ENCODE assay signal across 14 cellular contexts in the genomic region with DNA sequence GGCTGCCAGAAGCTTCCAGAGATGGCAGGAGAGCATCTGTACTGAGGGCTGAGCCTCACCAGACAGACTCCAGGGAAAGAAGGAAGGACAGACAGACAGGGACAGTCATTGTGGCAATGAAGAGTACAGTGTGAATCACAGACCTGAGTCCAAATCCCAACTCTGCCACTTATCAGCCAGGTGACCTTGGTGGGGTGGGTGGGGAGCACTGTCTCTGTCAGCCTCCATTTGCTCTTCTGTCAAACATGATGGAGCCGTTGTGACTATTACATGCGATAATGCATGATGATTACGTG.
DNase-seq lines count a peak whose midpoint lies in the region; ATAC-seq, FAIRE-seq and TF ChIP-seq lines count a peak whose summit lies in the region.
"Had no signal": no experiment of that assay in that cellular context is flagged by ENCODE, and none has a peak within 500 bp of the region (broad histone marks: within the 10 kb centered on the region; RNA-seq: fewer than 3 reads in every experiment).

No MANE protein-coding gene starts in this region.

- H3K14ac ChIP-seq in neuronal stem cell (ENCODE audit: low read length) = no peak overlapping the region

- H3K23ac ChIP-seq in neuronal stem cell (ENCODE audit: low read depth, low read length, poor library complexity) = no peak overlapping the region

- no peak for TF ChIP-seq POLR2A in GM12878 (IDR thresholded peaks at IDR 0.05; ENCODE audit: low read depth, low read length)

- H2AFZ ChIP-seq in GM12878 (ENCODE audit: control insufficient read depth, low read depth, low read length) (0 out of 2 replicates have a peak overlapping the region, but pooled peaks have one; percentile 7), neuronal stem cell (ENCODE audit: low read length) (no peak overlapping the region)

- no peak overlapping the region for H2BK5ac ChIP-seq in neuronal stem cell (ENCODE audit: low read length)

- H2AK5ac ChIP-seq in neuronal stem cell (ENCODE audit: low read depth, low read length) = no peak overlapping the region

- H3K4me2 ChIP-seq in GM12878 (ENCODE audit: control insufficient read depth, insufficient read depth) (no peak overlapping the region; the same call in 1 of the 2 replicates), neuronal stem cell (ENCODE audit: insufficient read depth, low read length, poor library complexity, severe bottlenecking) (no peak overlapping the region)
- H3K4me2 ChIP-seq: BLaER1 had no signal

- TF ChIP-seq CTCF in GM12878 (IDR thresholded peaks at IDR 0.05 in 2 of 3, conservative IDR thresholded peaks at IDR 0.05 in 1 of 3; ENCODE audit: control insufficient read depth in 2 of 3, extremely low read depth in 1 of 3, insufficient read depth in 1 of 3, low read depth in 3 of 3, low read length in 3 of 3) = no peak
- TF ChIP-seq CTCF in BE2C (IDR thresholded peaks at IDR 0.05; ENCODE audit: low read depth, low read length) = no peak

- no peak for FAIRE-seq in GM12878 (lab: Jason Lieb, UNC)
- FAIRE-seq in HTR-8/SVneo (lab: Jason Lieb, UNC) = no peak
- FAIRE-seq: GM18507 had no signal

- H3K4ac ChIP-seq in neuronal stem cell (ENCODE audit: low read length) = no peak overlapping the region

- WGBS in GM12878 (ENCODE audit: insufficient coverage, insufficient replicate concordance, low lambda C conversion rate, missing lambda C conversion rate) = 84% methylated on average over 3 of the region's 3 CpGs
- no CpG with 5 or more reads among the region's 3 CpGs for whole genome bisulfite sequencing in neuronal stem cell (ENCODE audit: extremely low coverage in 2 of 2, insufficient read length in 2 of 2, insufficient replicate concordance in 1 of 2), 2 donors

- CTCF ChIA-PET in GM12878 (lab: Yijun Ruan, JAX) = interaction anchor here (1.1 kb wide), 1 partner anchor 232 kb away, joined by 3 read pairs; no protein-coding TSS in a partner anchor

- no peak overlapping the region for H3K18ac ChIP-seq in neuronal stem cell (ENCODE audit: low read length)

- H2BK12ac ChIP-seq in neuronal stem cell (ENCODE audit: low read length) = no peak overlapping the region

- no peak overlapping the region for H3K27ac ChIP-seq in GM12878 (ENCODE audit: control insufficient read depth, insufficient read depth)
- no peak overlapping the region for H3K27ac ChIP-seq in neuronal stem cell (replicated peaks; ENCODE audit: low read length)
- H3K27ac ChIP-seq: 22Rv1, BLaER1 had no signal

- POLR2A ChIA-PET in GM12878 (lab: Charles Lee) = interaction anchor here (0.6 to 1.1 kb wide), 2 partner anchors 125 to 158 kb away, joined by 4 to 5 read pairs; no protein-coding TSS in a partner anchor

- no peak for TF ChIP-seq EP300 in GM12878 (IDR thresholded peaks at IDR 0.05; ENCODE audit: borderline replicate concordance in 1 of 2, control insufficient read depth in 1 of 2, low read depth in 2 of 2, low read length in 2 of 2)

- no peaks in the 10 kb centered on the region for H3K27me3 ChIP-seq in GM12878 (replicated peaks in 1 of 2; ENCODE audit: control insufficient read depth in 2 of 2, insufficient read depth in 2 of 2, low read length in 1 of 2)
- H3K27me3 ChIP-seq in neuronal stem cell (ENCODE audit: control insufficient read depth in 3 of 3, insufficient read depth in 3 of 3, low read depth in 1 of 3, low read length in 3 of 3) = peaks cover 0 to 2% (median 0%) of the 10 kb centered on the region in 3 experiments
- no peaks in the 10 kb centered on the region for H3K27me3 ChIP-seq in BE2C
- H3K27me3 ChIP-seq: BLaER1 had no signal

- BruUV-seq in GM12878 (replicated peaks; lab: Mats Ljungman, UMichigan) = no TSS peak

- in situ Hi-C loops in GM12878 (cut with MboI) = no loop called here

- SMC1A ChIA-PET in GM12878 (lab: Charles Lee; ENCODE audit: uncharacterized antibody, unreplicated experiment) = interaction anchor here (1.0 to 2.3 kb wide), 5 partner anchors 10 to 171 kb away, joined by 3 to 8 read pairs (median 5); no protein-coding TSS in a partner anchor

- peak; percentile 4; the same call in 2 of the 3 replicates for ATAC-seq in GM12878

- H3K9ac ChIP-seq in GM12878 (ENCODE audit: control insufficient read depth, insufficient read depth, low read length) = no peak overlapping the region
- H3K9ac ChIP-seq in neuronal stem cell (ENCODE audit: low read depth, low read length, poor library complexity) = peak overlapping the region; percentile 65
- H3K9ac ChIP-seq: BLaER1 had no signal

- no peak overlapping the region for H3K4me3 ChIP-seq in GM12878
- no peak overlapping the region for H3K4me3 ChIP-seq in neuronal stem cell (ENCODE audit: low read length in 2 of 2)
- H3K4me3 ChIP-seq in BE2C (ENCODE audit: low read depth, low read length) = no peak overlapping the region
- H3K4me3 ChIP-seq: BLaER1 had no signal

- peak; percentile 26 for DNase-seq in activated CD8-positive, alpha-beta memory T cell treated with anti-CD3 and anti-CD28 coated beads for 24 hours
- DNase-seq in activated CD8-positive, alpha-beta memory T cell treated with anti-CD3 and anti-CD28 coated beads, Interleukin-2, amount 50 U/mL, for 4 hours = no peak
- no peak for DNase-seq in GM12878 (ENCODE audit: low read depth, low spot score)
- no peak for DNase-seq in neuronal stem cell (ENCODE audit: low spot score)
- no peak for DNase-seq in HTR-8/SVneo (ENCODE audit: insufficient read length, low spot score)
- DNase-seq in KG1 (lab: John Stamatoyannopoulos, UW) = no peak
- DNase-seq in BE2C = no peak
- DNase-seq: Calu3; CD4-positive, alpha-beta T cell; DMS 273 treated with DMSO at 0.1 percent for 48 hours; GOT3 had no signal

- no peaks in the 10 kb centered on the region for H4K20me1 ChIP-seq in GM12878 (ENCODE audit: control insufficient read depth, insufficient read depth)
- H4K20me1 ChIP-seq: BLaER1 had no signal

- no peaks in the 10 kb centered on the region for H3K79me2 ChIP-seq in GM12878 (ENCODE audit: control insufficient read depth, insufficient read depth, low read length)

- H3K36me3 ChIP-seq in GM12878 (ENCODE audit: control insufficient read depth in 2 of 2, insufficient read depth in 2 of 2, low read length in 1 of 2) (no peaks in the 10 kb centered on the region), neuronal stem cell (replicated peaks in 1 of 2; ENCODE audit: control insufficient read depth in 2 of 2, insufficient read depth in 2 of 2, low read length in 2 of 2) (no peaks in the 10 kb centered on the region), BE2C (no peaks in the 10 kb centered on the region)
- H3K36me3 ChIP-seq: BLaER1 had no signal

- intact Hi-C loops in GM12878 (cut with micrococcal nuclease; ENCODE audit: unreplicated experiment) = no loop called here

- no peak for TF ChIP-seq RAD21 in GM12878 (IDR thresholded peaks at IDR 0.05; ENCODE audit: insufficient read depth, low read depth, low read length)

- H4K8ac ChIP-seq in neuronal stem cell (ENCODE audit: low read depth, low read length) = no peak overlapping the region

- H2BK15ac ChIP-seq in neuronal stem cell (ENCODE audit: low read length) = no peak overlapping the region

- H2BK120ac ChIP-seq in neuronal stem cell (ENCODE audit: low read depth, low read length) = no peak overlapping the region

- H3K4me1 ChIP-seq in GM12878 (ENCODE audit: control insufficient read depth, insufficient read depth, low read length) (peaks cover 16% of the 10 kb centered on the region), neuronal stem cell (ENCODE audit: control insufficient read depth in 2 of 2, insufficient read depth in 1 of 2, low read depth in 1 of 2, low read length in 2 of 2) (peaks cover 0 to 5% of the 10 kb centered on the region in 2 donors), BE2C (peaks cover 21% of the 10 kb centered on the region)

- H3K9me3 ChIP-seq in GM12878 (replicated peaks; ENCODE audit: control insufficient read depth, insufficient read depth, low read length) (no peaks in the 10 kb centered on the region), neuronal stem cell (replicated peaks in 1 of 2; ENCODE audit: control insufficient read depth in 2 of 2, insufficient read depth in 1 of 2, low read depth in 1 of 2, low read length in 2 of 2) (no peaks in the 10 kb centered on the region), BE2C (no peaks in the 10 kb centered on the region)
- H3K9me3 ChIP-seq: BLaER1 had no signal

- RAD21 ChIA-PET in GM12878 (lab: Charles Lee; ENCODE audit: unreplicated experiment) = interaction anchor here (0.9 to 1.5 kb wide), 2 partner anchors 85 to 172 kb away, joined by 3 to 4 read pairs; no protein-coding TSS in a partner anchor

- no peak overlapping the region for H4K91ac ChIP-seq in neuronal stem cell (ENCODE audit: low read depth, low read length, poor library complexity)

- H3K79me1 ChIP-seq in neuronal stem cell (ENCODE audit: low read depth, low read length) = no peaks in the 10 kb centered on the region

TF ChIP-seq in GM12878, 131 proteins besides CTCF, POLR2A, EP300 and RAD21 (continues in another document):
- no peak for TF ChIP-seq ZNF384 (IDR thresholded peaks at IDR 0.05; ENCODE audit: borderline replicate concordance, low read depth, low read length)
